In the genomic region with DNA sequence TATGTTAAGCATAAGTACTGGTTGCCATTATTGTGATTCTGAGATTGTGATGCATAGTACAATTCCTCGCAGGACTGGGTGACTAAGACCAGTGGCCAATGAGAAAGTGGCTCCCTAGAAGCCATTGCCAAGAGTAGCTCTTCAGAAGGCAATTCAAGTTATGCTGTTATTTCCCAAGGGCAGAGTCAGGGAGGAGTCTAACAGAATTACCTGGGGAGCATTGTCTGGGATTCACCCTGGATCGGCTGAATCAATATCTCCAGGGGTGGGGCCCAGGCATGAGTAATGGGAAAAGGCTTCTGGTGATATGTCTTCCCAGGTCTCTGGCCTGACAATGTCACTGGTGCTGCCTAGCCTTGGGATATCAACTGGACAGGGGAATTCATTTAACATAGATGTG, we compare ENCODE assay signal across 15 cellular contexts.
"Had no signal": no experiment of that assay in that cellular context is flagged by ENCODE, and none has a peak within 500 bp of the region (broad histone marks: within the 10 kb centered on the region; RNA-seq: fewer than 3 reads in every experiment).

No MANE protein-coding gene starts in this region.

- H3K4me3 ChIP-seq: prostate gland, skin epidermis, tibial artery, vagina had no signal

- H3K27ac ChIP-seq: prostate gland, tibial artery, vagina had no signal

- H3K9me3 ChIP-seq: prostate gland, tibial artery, vagina had no signal

- H3K4me1 ChIP-seq: prostate gland, tibial artery, vagina had no signal

- ATAC-seq: effector memory CD8-positive, alpha-beta T cell; right cardiac atrium had no signal

- DNase-seq: activated CD4-positive, CD25-positive, alpha-beta regulatory T cell treated with anti-CD3 and anti-CD28 coated beads, Interleukin-2, amount 50 U/mL, for 72 hours; activated naive CD4-positive, alpha-beta T cell; aorta; dermis blood vessel endothelial cell; effector memory CD8-positive, alpha-beta T cell; hippocampal formation; mesendoderm; right cardiac atrium; stimulated activated CD4-positive, alpha-beta T cell treated with anti-CD3 and anti-CD28 coated beads, Interleukin-4, amount 100 ng/mL, for 24 hours; stimulated activated naive CD4-positive, alpha-beta T cell; T-helper 9 cell; tibial artery had no signal
